ENCODE assay signal across 15 cellular contexts in the genomic region with DNA sequence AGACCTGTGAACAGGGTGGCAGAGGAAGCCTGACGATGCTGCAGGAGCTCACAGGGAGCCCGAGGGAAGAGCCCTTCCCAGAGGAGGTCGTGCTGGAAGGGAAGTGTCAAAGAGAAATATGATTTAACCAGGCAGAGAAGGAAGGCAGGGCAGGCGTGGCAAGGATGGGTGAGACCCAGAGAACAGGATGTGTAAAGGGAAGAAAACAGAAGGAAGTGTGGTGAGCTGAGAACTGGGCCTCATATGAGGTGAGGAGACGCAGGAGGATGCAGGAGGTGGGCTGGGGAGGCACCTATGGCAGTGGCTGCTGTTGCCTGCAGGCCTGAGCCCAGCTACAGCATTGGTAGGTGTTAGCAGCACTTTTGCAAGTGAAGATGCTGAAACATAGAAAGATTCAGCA.
A peak's percentile ranks its signal among the peaks of the same experiment; 100 is the strongest.
DNase-seq lines count a peak whose midpoint lies in the region; ATAC-seq and TF ChIP-seq lines count a peak whose summit lies in the region.
"Had no signal": no experiment of that assay in that cellular context is flagged by ENCODE, and none has a peak within 500 bp of the region (broad histone marks: within the 10 kb centered on the region; RNA-seq: fewer than 3 reads in every experiment).

No MANE protein-coding gene starts in this region.

- peak overlapping the region; percentile 8 for H3K4me3 Mint-ChIP-seq in activated T-helper 1 cell treated with anti-CD3 and anti-CD28 coated beads, Interleukin-12 subunit alpha, Interleukin-12 subunit beta, Interleukin-2, Interleukin-4 antibody, amounts not matched to agents 30 ng/mL and 10 ng/mL and 1 ng/mL, durations not matched to agents 14 hours and 24 hours and 36 hours
- H3K4me3 Mint-ChIP-seq in natural killer cell, result peak overlapping the region; percentile 4
- H3K4me3 Mint-ChIP-seq: nephron had no signal

- DNase-seq in GF-D8 (lab: John Stamatoyannopoulos, UW) (peak; percentile 8), natural killer cell (no peak), NCI-H345 treated with DMSO at 0.1 percent for 48 hours (lab: John Stamatoyannopoulos, UW; ENCODE audit: unreplicated experiment) (no peak), T-helper 9 cell (no peak), NCI-H187 treated with DMSO at 0.1 percent for 48 hours (lab: John Stamatoyannopoulos, UW) (no peak)
- DNase-seq in activated T-helper 1 cell treated with anti-CD3 and anti-CD28 coated beads, Interleukin-12 subunit alpha, Interleukin-12 subunit beta, Interleukin-2, Interleukin-4 antibody, amounts not matched to agents 30 ng/mL and 10 ng/mL and 1 ng/mL, durations not matched to agents 14 hours and 24 hours and 36 hours (ENCODE audit: low spot score), result peak; percentile 25
- DNase-seq: C1 segment of cervical spinal cord; EL; hippocampal formation; left lung; NCI-H526 treated with DMSO at 0.1 percent for 48 hours; stimulated activated CD4-positive, alpha-beta T cell treated with anti-CD3 and anti-CD28 coated beads, Interleukin-2, amount 100 ng/mL, for 48 hours; T1000 had no signal

- intact Hi-C loops in activated T-helper 1 cell treated with anti-CD3 and anti-CD28 coated beads, Interleukin-12 subunit alpha, Interleukin-12 subunit beta, Interleukin-2, Interleukin-4 antibody, amounts not matched to agents 30 ng/mL and 10 ng/mL and 1 ng/mL, durations not matched to agents 14 hours and 24 hours and 36 hours (cut with micrococcal nuclease), result no loop called here
- intact Hi-C loops in natural killer cell (cut with micrococcal nuclease), result no loop called here

- peaks cover 50% of the 10 kb centered on the region for H3K4me1 Mint-ChIP-seq in activated T-helper 1 cell treated with anti-CD3 and anti-CD28 coated beads, Interleukin-12 subunit alpha, Interleukin-12 subunit beta, Interleukin-2, Interleukin-4 antibody, amounts not matched to agents 30 ng/mL and 10 ng/mL and 1 ng/mL, durations not matched to agents 14 hours and 24 hours and 36 hours (ENCODE audit: low read depth)
- H3K4me1 Mint-ChIP-seq in natural killer cell, result peaks cover 22 to 24% of the 10 kb centered on the region in 2 donors

- peaks cover 4% of the 10 kb centered on the region for H3K9me3 Mint-ChIP-seq in activated T-helper 1 cell treated with anti-CD3 and anti-CD28 coated beads, Interleukin-12 subunit alpha, Interleukin-12 subunit beta, Interleukin-2, Interleukin-4 antibody, amounts not matched to agents 30 ng/mL and 10 ng/mL and 1 ng/mL, durations not matched to agents 14 hours and 24 hours and 36 hours
- H3K9me3 Mint-ChIP-seq in natural killer cell, result peaks cover 0 to 2% of the 10 kb centered on the region in 2 donors
- H3K9me3 Mint-ChIP-seq: nephron had no signal

- peak overlapping the region; percentile 70 for H3K27ac Mint-ChIP-seq in activated T-helper 1 cell treated with anti-CD3 and anti-CD28 coated beads, Interleukin-12 subunit alpha, Interleukin-12 subunit beta, Interleukin-2, Interleukin-4 antibody, amounts not matched to agents 30 ng/mL and 10 ng/mL and 1 ng/mL, durations not matched to agents 14 hours and 24 hours and 36 hours
- H3K27ac Mint-ChIP-seq in natural killer cell, result peak overlapping the region; percentile 32 to 83

- peaks cover 1% of the 10 kb centered on the region for H3K27me3 Mint-ChIP-seq in activated T-helper 1 cell treated with anti-CD3 and anti-CD28 coated beads, Interleukin-12 subunit alpha, Interleukin-12 subunit beta, Interleukin-2, Interleukin-4 antibody, amounts not matched to agents 30 ng/mL and 10 ng/mL and 1 ng/mL, durations not matched to agents 14 hours and 24 hours and 36 hours (ENCODE audit: insufficient read depth)
- peaks cover 0 to 8% of the 10 kb centered on the region in 2 donors for H3K27me3 Mint-ChIP-seq in natural killer cell (ENCODE audit: low read depth in 2 of 2)

- ATAC-seq in HG03354 (IDR thresholded peaks at IDR 0.05; ENCODE audit: poor library complexity, severe bottlenecking, unreplicated experiment) (peak; percentile 63), natural killer cell (peak in 2 of 3 donors; percentile 49 to 65)
- ATAC-seq: left lung had no signal

- TF ChIP-seq CTCF in natural killer cell (IDR thresholded peaks at IDR 0.05), result no peak

- peaks cover 13% of the 10 kb centered on the region for H3K36me3 Mint-ChIP-seq in activated T-helper 1 cell treated with anti-CD3 and anti-CD28 coated beads, Interleukin-12 subunit alpha, Interleukin-12 subunit beta, Interleukin-2, Interleukin-4 antibody, amounts not matched to agents 30 ng/mL and 10 ng/mL and 1 ng/mL, durations not matched to agents 14 hours and 24 hours and 36 hours (ENCODE audit: low read depth)
- no peaks in the 10 kb centered on the region for H3K36me3 Mint-ChIP-seq in natural killer cell

Comparison
In these comparisons a context has a peak if more than half of its experiments do, and no peak if none do; other contexts are left out.
1. DNase-seq: peak in GF-D8 (single experiment) and activated T-helper 1 cell treated with anti-CD3 and anti-CD28 coated beads, Interleukin-12 subunit alpha, Interleukin-12 subunit beta, Interleukin-2, Interleukin-4 antibody, amounts not matched to agents 30 ng/mL and 10 ng/mL and 1 ng/mL, durations not matched to agents 14 hours and 24 hours and 36 hours (single experiment); none in natural killer cell (single experiment), NCI-H345 treated with DMSO at 0.1 percent for 48 hours (single experiment), T-helper 9 cell (single experiment) and NCI-H187 treated with DMSO at 0.1 percent for 48 hours (single experiment).